Comparison of ENCODE assay signal across 12 cellular contexts in the genomic region with DNA sequence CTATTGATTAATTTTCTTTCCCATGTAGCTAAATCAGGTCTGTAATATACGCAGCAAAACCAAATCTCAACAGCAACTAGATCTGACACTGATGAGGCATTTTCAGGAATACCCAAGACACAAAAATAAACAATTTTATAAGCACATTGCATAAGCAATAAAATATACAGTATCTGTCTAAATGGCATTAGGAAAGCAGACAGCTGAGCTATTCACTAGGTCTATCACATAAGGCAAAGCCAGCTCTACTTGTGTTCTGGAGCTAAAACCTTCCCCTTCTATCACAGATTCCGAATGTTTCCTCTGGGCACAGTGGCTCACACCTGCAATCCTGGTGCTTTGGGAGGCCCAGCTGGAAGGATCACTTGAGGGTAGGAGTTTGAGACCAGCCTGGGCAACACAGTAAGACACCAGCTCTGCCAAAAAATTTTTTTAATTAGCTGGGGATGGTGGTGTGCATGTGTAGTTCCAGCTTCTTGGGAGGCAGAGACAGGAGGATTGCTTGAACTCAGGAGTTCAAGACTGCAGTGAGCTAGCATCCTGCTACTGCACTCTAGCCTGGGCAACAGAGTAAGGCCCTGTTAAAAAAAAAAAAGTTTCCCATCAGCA. TPM values are rescaled to one million over a fixed set of nuclear protein-coding genes. Genes with fewer than 3 reads are reported as not detected.
DNase-seq lines count a peak whose midpoint lies in the region; ATAC-seq and TF ChIP-seq lines count a peak whose summit lies in the region.
"Had no signal": no experiment of that assay in that cellular context is flagged by ENCODE, and none has a peak within 500 bp of the region (broad histone marks: within the 10 kb centered on the region; RNA-seq: fewer than 3 reads in every experiment).

No MANE protein-coding gene starts in this region.

- no peaks in the 10 kb centered on the region for H3K27me3 Mint-ChIP-seq in Caco-2 (ENCODE audit: insufficient read depth, unreplicated experiment)
- no peaks in the 10 kb centered on the region for H3K27me3 Mint-ChIP-seq in brain
- H3K27me3 Mint-ChIP-seq in naive thymus-derived CD8-positive, alpha-beta T cell = no peaks in the 10 kb centered on the region
- H3K27me3 Mint-ChIP-seq: activated naive CD4-positive, alpha-beta T cell treated with anti-CD3 and anti-CD28 coated beads, Interleukin-2, amount 50 U/mL, for 24 hours; CD8-positive, alpha-beta memory T cell had no signal

- H3K36me3 Mint-ChIP-seq in Caco-2 (ENCODE audit: insufficient read depth, unreplicated experiment) = no peaks in the 10 kb centered on the region
- peaks cover 2% of the 10 kb centered on the region for H3K36me3 Mint-ChIP-seq in brain
- H3K36me3 Mint-ChIP-seq in naive thymus-derived CD8-positive, alpha-beta T cell = peaks cover 0 to 23% (median 4%) of the 10 kb centered on the region in 3 donors

- no peaks in the 10 kb centered on the region for H3K9me3 Mint-ChIP-seq in Caco-2 (ENCODE audit: unreplicated experiment)
- H3K9me3 Mint-ChIP-seq in brain = no peaks in the 10 kb centered on the region
- H3K9me3 Mint-ChIP-seq in naive thymus-derived CD8-positive, alpha-beta T cell = no peaks in the 10 kb centered on the region
- H3K9me3 Mint-ChIP-seq: activated naive CD4-positive, alpha-beta T cell treated with anti-CD3 and anti-CD28 coated beads, Interleukin-2, amount 50 U/mL, for 24 hours; CD8-positive, alpha-beta memory T cell had no signal

- H3K36me3 ChIP-seq in Caco-2 (ENCODE audit: control insufficient read depth, insufficient read depth, low read length) (no peaks in the 10 kb centered on the region), HUES64 (ENCODE audit: insufficient read depth, low read length) (no peaks in the 10 kb centered on the region)
- H3K36me3 ChIP-seq: upper lobe of left lung had no signal

- H3K27ac Mint-ChIP-seq in Caco-2 (ENCODE audit: unreplicated experiment) (peak overlapping the region; percentile 61), brain (peak overlapping the region in 3 of 5 experiments; percentile 56 to 68 (median 60))
- H3K27ac Mint-ChIP-seq in naive thymus-derived CD8-positive, alpha-beta T cell = peak overlapping the region in 7 of 10 donors; percentile 10 to 67 (median 43)
- H3K27ac Mint-ChIP-seq: activated naive CD4-positive, alpha-beta T cell treated with anti-CD3 and anti-CD28 coated beads, Interleukin-2, amount 50 U/mL, for 24 hours had no signal

- no peak for ATAC-seq in naive thymus-derived CD8-positive, alpha-beta T cell
- ATAC-seq in HG03135 (IDR thresholded peaks at IDR 0.05; ENCODE audit: unreplicated experiment) (no peak), sciatic nerve (no peak), GM18498 (IDR thresholded peaks at IDR 0.05; ENCODE audit: unreplicated experiment) (no peak)

- peaks cover 10% of the 10 kb centered on the region for H3K4me1 ChIP-seq in Caco-2
- peaks cover 19% of the 10 kb centered on the region for H3K4me1 ChIP-seq in HUES64 (ENCODE audit: insufficient read depth, low read length)

- H3K27me3 ChIP-seq in Caco-2 (replicated peaks; ENCODE audit: control insufficient read depth, insufficient read depth, low read length) = no peaks in the 10 kb centered on the region
- no peaks in the 10 kb centered on the region for H3K27me3 ChIP-seq in HUES64 (ENCODE audit: insufficient read depth, low read length)
- H3K27me3 ChIP-seq: upper lobe of left lung had no signal

- POLR2A ChIA-PET in Caco-2 (lab: Charles Lee) = interaction anchor here (0.6 to 4.4 kb wide), 3 partner anchors 21 to 486 kb away, joined by 3 to 70 read pairs (median 5); partner anchors contain the start of genes AFG3L2 and PTPN2
- POLR2A ChIA-PET in naive thymus-derived CD8-positive, alpha-beta T cell (lab: Charles Lee) = interaction anchor here (1.7 kb wide), 1 partner anchor 21 kb away, joined by 7 read pairs; the partner anchor contains the start of gene PTPN2

- DNase-seq in Caco-2 = no peak
- DNase-seq in naive thymus-derived CD8-positive, alpha-beta T cell = no peak
- DNase-seq in sciatic nerve (ENCODE audit: low spot score) = no peak
- no peak for DNase-seq in DMS153 (lab: John Stamatoyannopoulos, UW)
- DNase-seq: caudate nucleus; CD8-positive, alpha-beta memory T cell had no signal

- WGBS in HUES64 = 85% methylated on average over 2 of the region's 2 CpGs

- intact Hi-C loops in Caco-2 (cut with micrococcal nuclease; ENCODE audit: unreplicated experiment) = no loop called here
- intact Hi-C loops in sciatic nerve (cut with DNase I) = no loop called here

- H3K9ac ChIP-seq in HUES64 (ENCODE audit: low read depth, low read length) = no peak overlapping the region

- H3K27ac ChIP-seq in HUES64 (ENCODE audit: low read depth, low read length) = peak overlapping the region; percentile 64

- BruUV-seq in Caco-2 (replicated peaks; lab: Mats Ljungman, UMichigan) = no TSS peak

- H3K4me3 ChIP-seq in Caco-2 (ENCODE audit: low read depth, low read length) = no peak overlapping the region
- H3K4me3 ChIP-seq in HUES64 (ENCODE audit: low read length) = no peak overlapping the region
- H3K4me3 ChIP-seq: upper lobe of left lung had no signal

- CTCF ChIA-PET in Caco-2 (lab: Charles Lee) = interaction anchor here (0.6 to 0.7 kb wide), 2 partner anchors 23 to 57 kb away, joined by 3 to 6 read pairs; no protein-coding TSS in a partner anchor

- TF ChIP-seq CTCF in Caco-2 (IDR thresholded peaks at IDR 0.05; ENCODE audit: insufficient read depth in 1 of 2, low read depth in 1 of 2, low read length in 1 of 2, severe bottlenecking in 1 of 2, unreplicated experiment in 1 of 2) = no peak
- no peak for TF ChIP-seq CTCF in brain (conservative IDR thresholded peaks at IDR 0.05)

- H3K4me1 Mint-ChIP-seq in Caco-2 (ENCODE audit: low read depth, unreplicated experiment) (peaks cover 11% of the 10 kb centered on the region), brain (peaks cover 18% of the 10 kb centered on the region)
- H3K4me1 Mint-ChIP-seq in naive thymus-derived CD8-positive, alpha-beta T cell = peaks cover 22 to 67% (median 64%) of the 10 kb centered on the region in 4 donors

- no peaks in the 10 kb centered on the region for H3K9me3 ChIP-seq in Caco-2
- no peaks in the 10 kb centered on the region for H3K9me3 ChIP-seq in HUES64 (ENCODE audit: insufficient read depth, low read depth, low read length)
- H3K9me3 ChIP-seq: upper lobe of left lung had no signal

- H3K4me3 Mint-ChIP-seq in Caco-2 (ENCODE audit: unreplicated experiment) (no peak overlapping the region), brain (no peak overlapping the region)
- peak overlapping the region in 1 of 10 donors; percentile 14 for H3K4me3 Mint-ChIP-seq in naive thymus-derived CD8-positive, alpha-beta T cell
- H3K4me3 Mint-ChIP-seq: activated naive CD4-positive, alpha-beta T cell treated with anti-CD3 and anti-CD28 coated beads, Interleukin-2, amount 50 U/mL, for 24 hours; CD8-positive, alpha-beta memory T cell had no signal

RNA-seq across cellular contexts. Expression of gene PTPN2, which starts 21.1 kb away (rescaled TPM):
- total RNA-seq in Caco-2 (2022) = 53.4 and 55.0 TPM in 2 replicates
- polyA plus RNA-seq in HUES64 (2013, experiment 1 of 2) = 35.1 TPM
- 35.1 TPM for polyA plus RNA-seq in HUES64 (2013, experiment 2 of 2)
- polyA plus RNA-seq in brain (ENCODE audit: insufficient read depth, low read depth, low replicate concordance) = 12.5 TPM
- total RNA-seq in naive thymus-derived CD8-positive, alpha-beta T cell = 10 to 100 TPM; 62.7 to 71.7 TPM
- 10 to 100 TPM; 71.4 to 76.1 (median 74.2) TPM for polyA plus RNA-seq in naive thymus-derived CD8-positive, alpha-beta T cell
- 44.0 TPM for total RNA-seq in sciatic nerve
